ENCODE assay signal across 12 cellular contexts in genomic region chr7:116512524-116513188, GRCh38. TPM values are rescaled to one million over a fixed set of nuclear protein-coding genes. Genes with fewer than 3 reads are reported as not detected.
A peak's percentile ranks its signal among the peaks of the same experiment; 100 is the strongest.
DNase-seq lines count a peak whose midpoint lies in the region; ATAC-seq and TF ChIP-seq lines count a peak whose summit lies in the region.
"Had no signal": no experiment of that assay in that cellular context is flagged by ENCODE, and none has a peak within 500 bp of the region (broad histone marks: within the 10 kb centered on the region; RNA-seq: fewer than 3 reads in every experiment).

No MANE protein-coding gene starts in this region.

- no peaks in the 10 kb centered on the region for H3K36me3 Mint-ChIP-seq in natural killer cell

- no peaks in the 10 kb centered on the region for H3K36me3 ChIP-seq in colonic mucosa

- peaks cover 17 to 20% of the 10 kb centered on the region in 2 donors for H3K27me3 Mint-ChIP-seq in natural killer cell (ENCODE audit: low read depth in 2 of 2)

- TF ChIP-seq CTCF in colonic mucosa (IDR thresholded peaks at IDR 0.05) (no peak), natural killer cell (IDR thresholded peaks at IDR 0.05) (no peak)

- no peak overlapping the region for H3K4me3 ChIP-seq in colonic mucosa

- H3K4me1 ChIP-seq in colonic mucosa = no peaks in the 10 kb centered on the region

- no peak for TF ChIP-seq POLR2A in GM18505 (IDR thresholded peaks at IDR 0.05; ENCODE audit: borderline replicate concordance, extremely low read depth, insufficient read depth, insufficient read length)

- no peak overlapping the region for H3K9ac ChIP-seq in colonic mucosa (ENCODE audit: low read depth in 2 of 2, low read length in 2 of 2)

- intact Hi-C loops in colonic mucosa (cut with DNase I) = no loop called here
- intact Hi-C loops in natural killer cell (cut with micrococcal nuclease) = no loop called here

- H3K4me3 Mint-ChIP-seq in natural killer cell = peak overlapping the region; percentile 22

- H3K9me3 Mint-ChIP-seq in natural killer cell = no peaks in the 10 kb centered on the region

- peaks cover 16 to 18% of the 10 kb centered on the region in 2 donors for H3K4me1 Mint-ChIP-seq in natural killer cell

- H3K9me3 ChIP-seq in colonic mucosa = no peaks in the 10 kb centered on the region

- peak overlapping the region in 1 of 2 donors; percentile 87 for H3K27ac Mint-ChIP-seq in natural killer cell

- H3K27me3 ChIP-seq in colonic mucosa = no peaks in the 10 kb centered on the region

- peak; percentile 27 for DNase-seq in AG20443 (ENCODE audit: low spot score)
- DNase-seq in LHCN-M2 (ENCODE audit: low read depth) = peak; percentile 83
- DNase-seq in colonic mucosa = no peak
- no peak for DNase-seq in natural killer cell
- no peak for DNase-seq in SIG-M5 treated with dmso at 0.1 percent for 504 hours (lab: John Stamatoyannopoulos, UW; ENCODE audit: unreplicated experiment)
- DNase-seq: activated CD4-positive, alpha-beta T cell treated with anti-CD3 and anti-CD28 coated beads for 4 hours; DMS79; effector CD8-positive, alpha-beta T cell; NCI-H1930 had no signal

- ATAC-seq in natural killer cell = no peak
- ATAC-seq in GM18505 (IDR thresholded peaks at IDR 0.05; ENCODE audit: unreplicated experiment) = no peak
- ATAC-seq in GM21717 (IDR thresholded peaks at IDR 0.05; ENCODE audit: unreplicated experiment) = no peak
- ATAC-seq in HG02852 (IDR thresholded peaks at IDR 0.05; ENCODE audit: unreplicated experiment) = no peak

- H3K27ac ChIP-seq in colonic mucosa = peak overlapping the region; percentile 73

RNA-seq across cellular contexts. Expression of gene CAV1, which starts 12.2 kb away (rescaled TPM):
- total RNA-seq in LHCN-M2 (2014; rRNA removed) (1,409 and 1,463 TPM in 2 replicates), colonic mucosa (10 to 100 TPM; 16.1 to 87.0 TPM), natural killer cell (not detected)
- polyA plus RNA-seq in LHCN-M2 (2012) = 1,281 TPM

RNA-seq across cellular contexts. Expression of gene CAV2, which starts 13.1 kb away (rescaled TPM):
- total RNA-seq in LHCN-M2 (2014; rRNA removed) (259 and 316 TPM in 2 replicates), colonic mucosa (10 to 100 TPM in 1 of 2 donors, 1 to 10 TPM in 1; 4.2 to 22.0 TPM), natural killer cell (1 to 10 TPM in 1 of 3 donors, not detected in 2; 1.9 TPM)
- polyA plus RNA-seq in LHCN-M2 (2012) = 255 TPM

Comparison
In these comparisons a context has a peak if more than half of its experiments do, and no peak if none do; other contexts are left out.
1. DNase-seq: peak in AG20443 (single experiment) and LHCN-M2 (single experiment); none in colonic mucosa (single experiment), natural killer cell (single experiment) and SIG-M5 treated with dmso at 0.1 percent for 504 hours (single experiment).
2. RNA of gene CAV1, which starts 12.2 kb away (total RNA-seq): 1,409 to 1,463 TPM in LHCN-M2; 16.1 to 87.0 TPM in colonic mucosa and not detected in natural killer cell; every median in the first group is over 10 times any median in the second.
3. RNA of gene CAV2, which starts 13.1 kb away (total RNA-seq): 259 to 316 TPM in LHCN-M2; 4.2 to 22.0 TPM in colonic mucosa and 1.9 TPM in natural killer cell; every median in the first group is over 10 times any median in the second.